Comparison of ENCODE assay signal across 8 cellular contexts in genomic region chr1:228830954-228831481, GRCh38.
DNase-seq lines count a peak whose midpoint lies in the region; ATAC-seq, FAIRE-seq and TF ChIP-seq lines count a peak whose summit lies in the region.

No MANE protein-coding gene starts in this region.

- in situ Hi-C loops in GM13976 (cut with MboI; ENCODE audit: low sequenced_read_pairs, unreplicated experiment), result no loop called here

- POLR2A ChIA-PET in naive thymus-derived CD4-positive, alpha-beta T cell (lab: Charles Lee), result interaction anchor here (0.9 kb wide), 1 partner anchor 50 kb away, joined by 3 read pairs; no protein-coding TSS in a partner anchor

- H3K9ac ChIP-seq in kidney (ENCODE audit: low read length in 2 of 2), result no peak overlapping the region

- peak overlapping the region in 2 of 9 donors; percentile 6 to 22 for H3K27ac Mint-ChIP-seq in naive thymus-derived CD4-positive, alpha-beta T cell

- DNase-seq in GM13976 (ENCODE audit: low spot score), result peak; percentile 70
- peak; percentile 84 for DNase-seq in LoVo (ENCODE audit: low spot score)
- peak; percentile 80 for DNase-seq in kidney
- no peak for DNase-seq in NCI-H345 (lab: John Stamatoyannopoulos, UW)
- DNase-seq in naive thymus-derived CD4-positive, alpha-beta T cell, result no peak
- no peak for DNase-seq in DMS79 treated with DMSO at 0.1 percent for 48 hours (lab: John Stamatoyannopoulos, UW)
- DNase-seq in Right ventricle myocardium inferior (ENCODE audit: missing footprints), result no peak

- CTCF ChIA-PET in naive thymus-derived CD4-positive, alpha-beta T cell (lab: Charles Lee), result no interaction called here

- no peak overlapping the region for H3K27ac ChIP-seq in kidney (ENCODE audit: low read depth in 2 of 2, low read length in 2 of 2)
- no peak overlapping the region for H3K27ac ChIP-seq in naive thymus-derived CD4-positive, alpha-beta T cell (ENCODE audit: low read depth, low read length)

- peak overlapping the region in 1 of 10 donors; percentile 43 for H3K4me3 Mint-ChIP-seq in naive thymus-derived CD4-positive, alpha-beta T cell

- peaks cover under 1 to 6% of the 10 kb centered on the region in 2 donors for H3K4me1 ChIP-seq in kidney (ENCODE audit: control insufficient read depth in 1 of 2, insufficient read depth in 1 of 2, low read depth in 1 of 2, low read length in 2 of 2)
- peaks cover 7 to 12% of the 10 kb centered on the region in 2 donors for H3K4me1 ChIP-seq in naive thymus-derived CD4-positive, alpha-beta T cell (ENCODE audit: control insufficient read depth in 2 of 2, insufficient read depth in 2 of 2, low read length in 2 of 2)

- no peak overlapping the region for H3K4me3 ChIP-seq in kidney (ENCODE audit: low read length in 2 of 2)
- no peak overlapping the region for H3K4me3 ChIP-seq in naive thymus-derived CD4-positive, alpha-beta T cell (ENCODE audit: low read length)

- ATAC-seq in GM21737 (IDR thresholded peaks at IDR 0.05; ENCODE audit: unreplicated experiment) (peak; percentile 79), Right ventricle myocardium inferior (no peak)
- ATAC-seq in naive thymus-derived CD4-positive, alpha-beta T cell, result no peak

- intact Hi-C loops in kidney (cut with DNase I), result no loop called here
- intact Hi-C loops in naive thymus-derived CD4-positive, alpha-beta T cell (cut with micrococcal nuclease), result loop anchor here in 1 of 2 donors (5.0 kb wide), 1 partner anchor 79 kb away; no protein-coding TSS in a partner anchor
- intact Hi-C loops in Right ventricle myocardium inferior (cut with DNase I), result no loop called here

- peaks cover 7 to 54% (median 16%) of the 10 kb centered on the region in 7 donors for H3K4me1 Mint-ChIP-seq in naive thymus-derived CD4-positive, alpha-beta T cell

- no peaks in the 10 kb centered on the region for H3K9me3 ChIP-seq in kidney (ENCODE audit: control insufficient read depth in 1 of 2, low read length in 2 of 2)
- H3K9me3 ChIP-seq in naive thymus-derived CD4-positive, alpha-beta T cell (ENCODE audit: control insufficient read depth in 2 of 3, low read length in 3 of 3), result no peaks in the 10 kb centered on the region

- peaks cover 0 to 2% (median 0%) of the 10 kb centered on the region in 11 donors for H3K9me3 Mint-ChIP-seq in naive thymus-derived CD4-positive, alpha-beta T cell

- peaks cover 0 to 32% (median 0%) of the 10 kb centered on the region in 5 donors for H3K27me3 Mint-ChIP-seq in naive thymus-derived CD4-positive, alpha-beta T cell

- FAIRE-seq in kidney (lab: Jason Lieb, UNC), result no peak

- peaks cover 0 to 2% (median 0%) of the 10 kb centered on the region in 5 donors for H3K36me3 Mint-ChIP-seq in naive thymus-derived CD4-positive, alpha-beta T cell

- no peaks in the 10 kb centered on the region for H3K36me3 ChIP-seq in kidney (ENCODE audit: control insufficient read depth in 1 of 2, insufficient read depth in 2 of 2, low read length in 2 of 2)
- no peaks in the 10 kb centered on the region for H3K36me3 ChIP-seq in naive thymus-derived CD4-positive, alpha-beta T cell (ENCODE audit: control insufficient read depth in 2 of 3, insufficient read depth in 3 of 3, low read length in 3 of 3)

- TF ChIP-seq CTCF in GM13976 (IDR thresholded peaks at IDR 0.05; ENCODE audit: borderline replicate concordance, control extremely low read depth, extremely low read depth, insufficient read depth, missing control alignments) (no peak), kidney (IDR thresholded peaks at IDR 0.05; ENCODE audit: borderline replicate concordance, extremely low read depth, insufficient read depth) (no peak)

- no peaks in the 10 kb centered on the region for H3K27me3 ChIP-seq in naive thymus-derived CD4-positive, alpha-beta T cell (ENCODE audit: control insufficient read depth in 2 of 2, insufficient read depth in 2 of 2, low read length in 2 of 2)

Comparison
In these comparisons a context has a peak if more than half of its experiments do, and no peak if none do; other contexts are left out.
1. DNase-seq: peak in GM13976 (single experiment), LoVo (single experiment) and kidney (single experiment); none in NCI-H345 (single experiment), naive thymus-derived CD4-positive, alpha-beta T cell (0 of 9), DMS79 treated with DMSO at 0.1 percent for 48 hours (single experiment) and Right ventricle myocardium inferior (single experiment).